ENCODE assay signal across 1 cellular context in genomic region chrX:1618689-1619088, GRCh38.
TF ChIP-seq lines count a peak whose summit lies in the region.

No MANE protein-coding gene starts in this region.

TF ChIP-seq in SK-N-SH, 30 proteins besides CTCF, POLR2A, EP300 and RAD21 (continued from another document):
- no peak for TF ChIP-seq REST (IDR thresholded peaks at IDR 0.05; ENCODE audit: low read depth, low read length)
- TF ChIP-seq RCOR1 (IDR thresholded peaks at IDR 0.05; ENCODE audit: low read length), result no peak
- TF ChIP-seq, protein P1, sequence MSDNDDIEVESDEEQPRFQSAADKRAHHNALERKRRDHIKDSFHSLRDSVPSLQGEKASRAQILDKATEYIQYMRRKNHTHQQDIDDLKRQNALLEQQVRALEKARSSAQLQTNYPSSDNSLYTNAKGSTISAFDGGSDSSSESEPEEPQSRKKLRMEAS (IDR thresholded peaks at IDR 0.05; ENCODE audit: low read depth), result no peak
- no peak for TF ChIP-seq TAF1 (IDR thresholded peaks at IDR 0.05; ENCODE audit: borderline replicate concordance, low read depth, low read length)
- no peak for TF ChIP-seq TCF12 (IDR thresholded peaks at IDR 0.05)
- TF ChIP-seq JUND (IDR thresholded peaks at IDR 0.05), result no peak
- TF ChIP-seq RXRA (IDR thresholded peaks at IDR 0.05; ENCODE audit: borderline replicate concordance, low read depth), result no peak
- TF ChIP-seq POLR2AphosphoS5 (IDR thresholded peaks at IDR 0.05; ENCODE audit: low read depth, low read length), result no peak
- no peak for TF ChIP-seq MEF2A (IDR thresholded peaks at IDR 0.05; ENCODE audit: borderline replicate concordance, low read depth)
- TF ChIP-seq ELF1 (IDR thresholded peaks at IDR 0.05), result no peak
- TF ChIP-seq, protein P2, sequence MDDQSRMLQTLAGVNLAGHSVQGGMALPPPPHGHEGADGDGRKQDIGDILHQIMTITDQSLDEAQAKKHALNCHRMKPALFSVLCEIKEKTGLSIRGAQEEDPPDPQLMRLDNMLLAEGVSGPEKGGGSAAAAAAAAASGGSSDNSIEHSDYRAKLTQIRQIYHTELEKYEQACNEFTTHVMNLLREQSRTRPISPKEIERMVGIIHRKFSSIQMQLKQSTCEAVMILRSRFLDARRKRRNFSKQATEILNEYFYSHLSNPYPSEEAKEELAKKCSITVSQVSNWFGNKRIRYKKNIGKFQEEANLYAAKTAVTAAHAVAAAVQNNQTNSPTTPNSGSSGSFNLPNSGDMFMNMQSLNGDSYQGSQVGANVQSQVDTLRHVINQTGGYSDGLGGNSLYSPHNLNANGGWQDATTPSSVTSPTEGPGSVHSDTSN (IDR thresholded peaks at IDR 0.05), result no peak
